ENCODE assay signal across 2 cellular contexts in the genomic region with DNA sequence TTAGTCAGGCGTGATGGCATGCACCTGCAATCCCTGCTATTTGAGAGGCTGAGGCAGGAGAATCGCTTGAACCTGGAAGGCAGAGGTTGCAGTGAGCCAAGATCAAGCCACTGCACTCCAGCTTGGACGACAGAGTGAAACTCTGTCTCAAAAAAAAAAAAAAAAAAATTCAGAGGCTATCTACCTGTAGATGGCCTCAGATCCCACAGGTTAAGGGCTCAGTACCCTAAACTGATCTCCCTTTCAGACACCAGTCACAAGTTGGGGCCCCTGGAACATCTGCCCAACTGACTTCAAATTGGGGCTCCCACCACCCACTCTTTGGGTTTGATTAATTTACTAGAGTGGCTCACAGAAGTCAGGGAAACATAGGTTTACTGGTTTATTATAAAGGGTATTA.
TF ChIP-seq lines count a peak whose summit lies in the region.

No MANE protein-coding gene starts in this region.

TF ChIP-seq in GM23338, 12 proteins besides CTCF, POLR2A, EP300 and RAD21 (continued from another document):
- TF ChIP-seq ZNF114 (CRISPR knock-in tag; IDR thresholded peaks at IDR 0.05) (no peak), NANOG (IDR thresholded peaks at IDR 0.05; ENCODE audit: borderline replicate concordance) (no peak), POLR2AphosphoS5 (IDR thresholded peaks at IDR 0.05; ENCODE audit: low read depth) (no peak), EZH2phosphoT487 (IDR thresholded peaks at IDR 0.05; ENCODE audit: unreplicated experiment) (no peak), STAT1 (IDR thresholded peaks at IDR 0.05; ENCODE audit: unreplicated experiment) (no peak)
- TF ChIP-seq, protein P1, sequence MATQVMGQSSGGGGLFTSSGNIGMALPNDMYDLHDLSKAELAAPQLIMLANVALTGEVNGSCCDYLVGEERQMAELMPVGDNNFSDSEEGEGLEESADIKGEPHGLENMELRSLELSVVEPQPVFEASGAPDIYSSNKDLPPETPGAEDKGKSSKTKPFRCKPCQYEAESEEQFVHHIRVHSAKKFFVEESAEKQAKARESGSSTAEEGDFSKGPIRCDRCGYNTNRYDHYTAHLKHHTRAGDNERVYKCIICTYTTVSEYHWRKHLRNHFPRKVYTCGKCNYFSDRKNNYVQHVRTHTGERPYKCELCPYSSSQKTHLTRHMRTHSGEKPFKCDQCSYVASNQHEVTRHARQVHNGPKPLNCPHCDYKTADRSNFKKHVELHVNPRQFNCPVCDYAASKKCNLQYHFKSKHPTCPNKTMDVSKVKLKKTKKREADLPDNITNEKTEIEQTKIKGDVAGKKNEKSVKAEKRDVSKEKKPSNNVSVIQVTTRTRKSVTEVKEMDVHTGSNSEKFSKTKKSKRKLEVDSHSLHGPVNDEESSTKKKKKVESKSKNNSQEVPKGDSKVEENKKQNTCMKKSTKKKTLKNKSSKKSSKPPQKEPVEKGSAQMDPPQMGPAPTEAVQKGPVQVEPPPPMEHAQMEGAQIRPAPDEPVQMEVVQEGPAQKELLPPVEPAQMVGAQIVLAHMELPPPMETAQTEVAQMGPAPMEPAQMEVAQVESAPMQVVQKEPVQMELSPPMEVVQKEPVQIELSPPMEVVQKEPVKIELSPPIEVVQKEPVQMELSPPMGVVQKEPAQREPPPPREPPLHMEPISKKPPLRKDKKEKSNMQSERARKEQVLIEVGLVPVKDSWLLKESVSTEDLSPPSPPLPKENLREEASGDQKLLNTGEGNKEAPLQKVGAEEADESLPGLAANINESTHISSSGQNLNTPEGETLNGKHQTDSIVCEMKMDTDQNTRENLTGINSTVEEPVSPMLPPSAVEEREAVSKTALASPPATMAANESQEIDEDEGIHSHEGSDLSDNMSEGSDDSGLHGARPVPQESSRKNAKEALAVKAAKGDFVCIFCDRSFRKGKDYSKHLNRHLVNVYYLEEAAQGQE (IDR thresholded peaks at IDR 0.05; ENCODE audit: unreplicated experiment), result no peak

TF ChIP-seq in H1, 55 proteins besides CTCF, POLR2A, EP300 and RAD21 (continued from another document):
- TF ChIP-seq, protein P2, sequence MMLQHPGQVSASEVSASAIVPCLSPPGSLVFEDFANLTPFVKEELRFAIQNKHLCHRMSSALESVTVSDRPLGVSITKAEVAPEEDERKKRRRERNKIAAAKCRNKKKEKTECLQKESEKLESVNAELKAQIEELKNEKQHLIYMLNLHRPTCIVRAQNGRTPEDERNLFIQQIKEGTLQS (IDR thresholded peaks at IDR 0.05; ENCODE audit: insufficient read depth, low read depth, low read length), result no peak
- TF ChIP-seq, protein P3, sequence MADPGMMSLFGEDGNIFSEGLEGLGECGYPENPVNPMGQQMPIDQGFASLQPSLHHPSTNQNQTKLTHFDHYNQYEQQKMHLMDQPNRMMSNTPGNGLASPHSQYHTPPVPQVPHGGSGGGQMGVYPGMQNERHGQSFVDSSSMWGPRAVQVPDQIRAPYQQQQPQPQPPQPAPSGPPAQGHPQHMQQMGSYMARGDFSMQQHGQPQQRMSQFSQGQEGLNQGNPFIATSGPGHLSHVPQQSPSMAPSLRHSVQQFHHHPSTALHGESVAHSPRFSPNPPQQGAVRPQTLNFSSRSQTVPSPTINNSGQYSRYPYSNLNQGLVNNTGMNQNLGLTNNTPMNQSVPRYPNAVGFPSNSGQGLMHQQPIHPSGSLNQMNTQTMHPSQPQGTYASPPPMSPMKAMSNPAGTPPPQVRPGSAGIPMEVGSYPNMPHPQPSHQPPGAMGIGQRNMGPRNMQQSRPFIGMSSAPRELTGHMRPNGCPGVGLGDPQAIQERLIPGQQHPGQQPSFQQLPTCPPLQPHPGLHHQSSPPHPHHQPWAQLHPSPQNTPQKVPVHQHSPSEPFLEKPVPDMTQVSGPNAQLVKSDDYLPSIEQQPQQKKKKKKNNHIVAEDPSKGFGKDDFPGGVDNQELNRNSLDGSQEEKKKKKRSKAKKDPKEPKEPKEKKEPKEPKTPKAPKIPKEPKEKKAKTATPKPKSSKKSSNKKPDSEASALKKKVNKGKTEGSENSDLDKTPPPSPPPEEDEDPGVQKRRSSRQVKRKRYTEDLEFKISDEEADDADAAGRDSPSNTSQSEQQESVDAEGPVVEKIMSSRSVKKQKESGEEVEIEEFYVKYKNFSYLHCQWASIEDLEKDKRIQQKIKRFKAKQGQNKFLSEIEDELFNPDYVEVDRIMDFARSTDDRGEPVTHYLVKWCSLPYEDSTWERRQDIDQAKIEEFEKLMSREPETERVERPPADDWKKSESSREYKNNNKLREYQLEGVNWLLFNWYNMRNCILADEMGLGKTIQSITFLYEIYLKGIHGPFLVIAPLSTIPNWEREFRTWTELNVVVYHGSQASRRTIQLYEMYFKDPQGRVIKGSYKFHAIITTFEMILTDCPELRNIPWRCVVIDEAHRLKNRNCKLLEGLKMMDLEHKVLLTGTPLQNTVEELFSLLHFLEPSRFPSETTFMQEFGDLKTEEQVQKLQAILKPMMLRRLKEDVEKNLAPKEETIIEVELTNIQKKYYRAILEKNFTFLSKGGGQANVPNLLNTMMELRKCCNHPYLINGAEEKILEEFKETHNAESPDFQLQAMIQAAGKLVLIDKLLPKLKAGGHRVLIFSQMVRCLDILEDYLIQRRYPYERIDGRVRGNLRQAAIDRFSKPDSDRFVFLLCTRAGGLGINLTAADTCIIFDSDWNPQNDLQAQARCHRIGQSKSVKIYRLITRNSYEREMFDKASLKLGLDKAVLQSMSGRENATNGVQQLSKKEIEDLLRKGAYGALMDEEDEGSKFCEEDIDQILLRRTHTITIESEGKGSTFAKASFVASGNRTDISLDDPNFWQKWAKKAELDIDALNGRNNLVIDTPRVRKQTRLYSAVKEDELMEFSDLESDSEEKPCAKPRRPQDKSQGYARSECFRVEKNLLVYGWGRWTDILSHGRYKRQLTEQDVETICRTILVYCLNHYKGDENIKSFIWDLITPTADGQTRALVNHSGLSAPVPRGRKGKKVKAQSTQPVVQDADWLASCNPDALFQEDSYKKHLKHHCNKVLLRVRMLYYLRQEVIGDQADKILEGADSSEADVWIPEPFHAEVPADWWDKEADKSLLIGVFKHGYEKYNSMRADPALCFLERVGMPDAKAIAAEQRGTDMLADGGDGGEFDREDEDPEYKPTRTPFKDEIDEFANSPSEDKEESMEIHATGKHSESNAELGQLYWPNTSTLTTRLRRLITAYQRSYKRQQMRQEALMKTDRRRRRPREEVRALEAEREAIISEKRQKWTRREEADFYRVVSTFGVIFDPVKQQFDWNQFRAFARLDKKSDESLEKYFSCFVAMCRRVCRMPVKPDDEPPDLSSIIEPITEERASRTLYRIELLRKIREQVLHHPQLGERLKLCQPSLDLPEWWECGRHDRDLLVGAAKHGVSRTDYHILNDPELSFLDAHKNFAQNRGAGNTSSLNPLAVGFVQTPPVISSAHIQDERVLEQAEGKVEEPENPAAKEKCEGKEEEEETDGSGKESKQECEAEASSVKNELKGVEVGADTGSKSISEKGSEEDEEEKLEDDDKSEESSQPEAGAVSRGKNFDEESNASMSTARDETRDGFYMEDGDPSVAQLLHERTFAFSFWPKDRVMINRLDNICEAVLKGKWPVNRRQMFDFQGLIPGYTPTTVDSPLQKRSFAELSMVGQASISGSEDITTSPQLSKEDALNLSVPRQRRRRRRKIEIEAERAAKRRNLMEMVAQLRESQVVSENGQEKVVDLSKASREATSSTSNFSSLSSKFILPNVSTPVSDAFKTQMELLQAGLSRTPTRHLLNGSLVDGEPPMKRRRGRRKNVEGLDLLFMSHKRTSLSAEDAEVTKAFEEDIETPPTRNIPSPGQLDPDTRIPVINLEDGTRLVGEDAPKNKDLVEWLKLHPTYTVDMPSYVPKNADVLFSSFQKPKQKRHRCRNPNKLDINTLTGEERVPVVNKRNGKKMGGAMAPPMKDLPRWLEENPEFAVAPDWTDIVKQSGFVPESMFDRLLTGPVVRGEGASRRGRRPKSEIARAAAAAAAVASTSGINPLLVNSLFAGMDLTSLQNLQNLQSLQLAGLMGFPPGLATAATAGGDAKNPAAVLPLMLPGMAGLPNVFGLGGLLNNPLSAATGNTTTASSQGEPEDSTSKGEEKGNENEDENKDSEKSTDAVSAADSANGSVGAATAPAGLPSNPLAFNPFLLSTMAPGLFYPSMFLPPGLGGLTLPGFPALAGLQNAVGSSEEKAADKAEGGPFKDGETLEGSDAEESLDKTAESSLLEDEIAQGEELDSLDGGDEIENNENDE (IDR thresholded peaks at IDR 0.05; ENCODE audit: insufficient replicate concordance, low read length), result no peak
- no peak for TF ChIP-seq SAP30 (IDR thresholded peaks at IDR 0.05; ENCODE audit: insufficient read depth, insufficient replicate concordance, low read length)
- TF ChIP-seq SP2 (IDR thresholded peaks at IDR 0.05; ENCODE audit: low read length), result no peak
- TF ChIP-seq, protein P4, sequence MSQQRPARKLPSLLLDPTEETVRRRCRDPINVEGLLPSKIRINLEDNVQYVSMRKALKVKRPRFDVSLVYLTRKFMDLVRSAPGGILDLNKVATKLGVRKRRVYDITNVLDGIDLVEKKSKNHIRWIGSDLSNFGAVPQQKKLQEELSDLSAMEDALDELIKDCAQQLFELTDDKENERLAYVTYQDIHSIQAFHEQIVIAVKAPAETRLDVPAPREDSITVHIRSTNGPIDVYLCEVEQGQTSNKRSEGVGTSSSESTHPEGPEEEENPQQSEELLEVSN (IDR thresholded peaks at IDR 0.05), result no peak
- TF ChIP-seq BRCA1 (IDR thresholded peaks at IDR 0.05; ENCODE audit: low read depth, low read length), result no peak
- TF ChIP-seq NANOG (IDR thresholded peaks at IDR 0.05; ENCODE audit: insufficient read depth, low read depth, low read length, poor library complexity, severe bottlenecking), result no peak
- no peak for TF ChIP-seq RBBP5 (IDR thresholded peaks at IDR 0.05; ENCODE audit: borderline replicate concordance, low read depth, low read length)
- no peak for TF ChIP-seq CREB1 (IDR thresholded peaks at IDR 0.05)
- no peak for TF ChIP-seq TAF7 (optimal IDR thresholded peaks at IDR 0.05; ENCODE audit: borderline replicate concordance, low read depth, low read length)
- no peak for TF ChIP-seq HDAC2 (IDR thresholded peaks at IDR 0.05; ENCODE audit: borderline replicate concordance in 1 of 2, low read depth in 2 of 2, low read length in 2 of 2)
- no peak for TF ChIP-seq TEAD4 (IDR thresholded peaks at IDR 0.05; ENCODE audit: low read depth, low read length)
- no peak for TF ChIP-seq POU5F1 (IDR thresholded peaks at IDR 0.05; ENCODE audit: low read depth, low read length)
- no peak for TF ChIP-seq ZNF274 (IDR thresholded peaks at IDR 0.05; ENCODE audit: borderline replicate concordance, extremely low read depth, low read length)
